ENCODE assay signal across 8 cellular contexts in the genomic region with DNA sequence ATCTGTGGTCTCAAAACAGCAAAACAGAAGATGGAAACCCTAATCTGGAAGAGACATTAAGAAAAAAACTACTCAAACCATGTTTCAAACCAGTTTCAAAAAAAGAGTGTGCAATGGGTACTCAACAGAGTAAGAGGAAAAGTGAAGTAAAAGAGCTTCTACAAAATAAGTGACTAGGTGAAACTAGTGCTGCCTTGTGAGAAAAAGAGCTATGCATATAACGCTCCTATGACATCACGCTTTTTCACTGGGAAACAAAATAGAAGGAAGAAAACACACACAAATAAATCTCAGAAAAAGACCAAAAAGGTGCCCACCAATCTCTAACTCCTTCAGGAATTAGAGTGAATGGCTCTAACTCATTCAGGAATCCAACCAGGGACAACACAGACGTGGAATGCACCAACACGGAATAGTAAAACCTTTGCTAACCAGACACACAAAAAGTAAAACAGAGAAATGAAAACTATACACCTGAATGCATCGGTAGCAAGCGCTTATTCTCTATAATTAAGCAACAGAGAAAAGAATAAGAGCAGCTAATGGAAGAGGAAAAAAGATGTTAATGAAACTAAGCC. TPM values are rescaled to one million over a fixed set of nuclear protein-coding genes. Genes with fewer than 3 reads are reported as not detected.
DNase-seq lines count a peak whose midpoint lies in the region; ATAC-seq, FAIRE-seq and TF ChIP-seq lines count a peak whose summit lies in the region.

No MANE protein-coding gene starts in this region.

- no peak for TF ChIP-seq POLR2A in HepG2 (IDR thresholded peaks at IDR 0.05; ENCODE audit: insufficient read depth in 1 of 2, low read depth in 2 of 2, low read length in 2 of 2)
- no peak for TF ChIP-seq POLR2A in upper lobe of left lung (IDR thresholded peaks at IDR 0.05)

- H3K27ac Mint-ChIP-seq in activated naive CD8-positive, alpha-beta T cell treated with anti-CD3 and anti-CD28 coated beads for 36 hours = peak overlapping the region; percentile 92

- H3K27me3 ChIP-seq in DND-41 (ENCODE audit: insufficient read depth, low read length, poor library complexity) = no peaks in the 10 kb centered on the region
- no peaks in the 10 kb centered on the region; a peak in 1 of 5 replicates for H3K27me3 ChIP-seq in HepG2 (ENCODE audit: control insufficient read depth in 1 of 2, insufficient read depth in 2 of 2, low read length in 2 of 2)
- H3K27me3 ChIP-seq in upper lobe of left lung = no peaks in the 10 kb centered on the region

- no peaks in the 10 kb centered on the region for H3K9me3 Mint-ChIP-seq in activated naive CD8-positive, alpha-beta T cell treated with anti-CD3 and anti-CD28 coated beads for 36 hours

- CTCF ChIA-PET in HepG2 (lab: Yijun Ruan, JAX; ENCODE audit: low intra/inter-chr PET ratio, low total read pairs) = no interaction called here

- H3K27ac ChIP-seq in DND-41 (ENCODE audit: low read length) (peak overlapping the region; percentile 75), HepG2 (ENCODE audit: extremely low read length, insufficient read depth, low read length) (peak overlapping the region; percentile 93), upper lobe of left lung (peak overlapping the region; percentile 39 to 98 (median 95))

- no peak for TF ChIP-seq CTCF in DND-41 (IDR thresholded peaks at IDR 0.05; ENCODE audit: borderline replicate concordance, extremely low read depth, low read length, poor library complexity, severe bottlenecking)
- TF ChIP-seq CTCF in HepG2 (CRISPR knock-in tag; IDR thresholded peaks at IDR 0.05) = no peak
- TF ChIP-seq CTCF in upper lobe of left lung (IDR thresholded peaks at IDR 0.05) = no peak

- BruUV-seq in HepG2 (replicated peaks; lab: Mats Ljungman, UMichigan) = TSS peak; percentile 49

- DNase-seq in DND-41 (no peak), HepG2 (ENCODE audit: low spot score) (no peak), upper lobe of left lung (no peak), frontal cortex (ENCODE audit: low spot score in 2 of 2) (no peak)
- no peak for DNase-seq in activated naive CD8-positive, alpha-beta T cell treated with anti-CD3 and anti-CD28 coated beads for 36 hours

- H3K9me3 ChIP-seq in DND-41 (ENCODE audit: insufficient read depth, low read length, severe bottlenecking) = no peaks in the 10 kb centered on the region
- no peaks in the 10 kb centered on the region for H3K9me3 ChIP-seq in HepG2 (ENCODE audit: low read length)
- H3K9me3 ChIP-seq in upper lobe of left lung = no peaks in the 10 kb centered on the region

- POLR2A ChIA-PET in HepG2 (lab: Yijun Ruan, JAX) = interaction anchor here (0.8 to 1.7 kb wide), 4 partner anchors 8 to 349 kb away, joined by 4 to 9 read pairs (median 5); no protein-coding TSS in a partner anchor

- peak overlapping the region; percentile 71 to 86 for H3K4me3 ChIP-seq in DND-41 (ENCODE audit: low read depth in 1 of 2, low read length in 2 of 2)
- peak overlapping the region; percentile 86 to 97 (median 95) for H3K4me3 ChIP-seq in HepG2 (replicated peaks in 1 of 3; ENCODE audit: insufficient read depth in 1 of 3, low read depth in 2 of 3, low read length in 3 of 3)
- H3K4me3 ChIP-seq in upper lobe of left lung = peak overlapping the region; percentile 81 to 97 (median 92)

- H3K4me1 ChIP-seq in DND-41 (ENCODE audit: insufficient read depth, low read length) (peaks cover 39% of the 10 kb centered on the region), HepG2 (ENCODE audit: insufficient read depth, low read length) (peaks cover 50% of the 10 kb centered on the region), upper lobe of left lung (peaks cover 19 to 38% (median 26%) of the 10 kb centered on the region in 4 donors)

- H3K79me2 ChIP-seq in DND-41 (ENCODE audit: insufficient read depth, low read length) (peaks cover 73% of the 10 kb centered on the region), HepG2 (ENCODE audit: insufficient read depth, low read length) (peaks cover 60% of the 10 kb centered on the region)

- H3K36me3 ChIP-seq in DND-41 (ENCODE audit: insufficient read depth, low read length) (no peaks in the 10 kb centered on the region; the same call in 1 of the 2 replicates), HepG2 (replicated peaks in 1 of 2; ENCODE audit: control insufficient read depth in 1 of 2, insufficient read depth in 2 of 2, low read length in 2 of 2) (no peaks in the 10 kb centered on the region), upper lobe of left lung (no peaks in the 10 kb centered on the region)

- peak overlapping the region; percentile 72 for H3K4me2 ChIP-seq in DND-41 (ENCODE audit: insufficient read depth, low read length)
- H3K4me2 ChIP-seq in HepG2 (ENCODE audit: low read depth, low read length) = peak overlapping the region; percentile 75

- H3K4me1 Mint-ChIP-seq in activated naive CD8-positive, alpha-beta T cell treated with anti-CD3 and anti-CD28 coated beads for 36 hours = peaks cover 50% of the 10 kb centered on the region

- H2AFZ ChIP-seq in DND-41 (ENCODE audit: low read depth, low read length) (peak overlapping the region; percentile 78; the same call in 1 of the 2 replicates), HepG2 (ENCODE audit: low read length) (no peak overlapping the region)

- TF ChIP-seq EP300 in HepG2 (IDR thresholded peaks at IDR 0.05; ENCODE audit: low read depth in 2 of 2, low read length in 2 of 2) (no peak), HepG2 (CRISPR knock-in tag; IDR thresholded peaks at IDR 0.05; ENCODE audit: borderline replicate concordance) (no peak), upper lobe of left lung (IDR thresholded peaks at IDR 0.05) (no peak)

- no peak for TF ChIP-seq RAD21 in HepG2 (CRISPR knock-in tag; IDR thresholded peaks at IDR 0.05)

- ATAC-seq in DND-41 (ENCODE audit: insufficient read depth, low read depth) (no peak), HG02852 (IDR thresholded peaks at IDR 0.05; ENCODE audit: unreplicated experiment) (peak; percentile 18), HepG2 (no peak), upper lobe of left lung (ENCODE audit: low FRiP score in 2 of 2) (no peak), GM18861 (IDR thresholded peaks at IDR 0.05; ENCODE audit: unreplicated experiment) (no peak), HG02763 (IDR thresholded peaks at IDR 0.05; ENCODE audit: unreplicated experiment) (no peak)

- H3K9ac ChIP-seq in DND-41 (ENCODE audit: low read depth, low read length) (peak overlapping the region; percentile 77), HepG2 (ENCODE audit: insufficient read depth, low read depth, low read length) (peak overlapping the region; percentile 92)

- H3K4me3 Mint-ChIP-seq in activated naive CD8-positive, alpha-beta T cell treated with anti-CD3 and anti-CD28 coated beads for 36 hours = peak overlapping the region; percentile 89

- H3K36me3 Mint-ChIP-seq in activated naive CD8-positive, alpha-beta T cell treated with anti-CD3 and anti-CD28 coated beads for 36 hours = peaks cover 16% of the 10 kb centered on the region

- in situ Hi-C loops in HepG2 (cut with HindIII; ENCODE audit: extremely low pct_ligation_motif_present, low pct_unique_long_range_greater_than_20kb) = loop anchor here (25.0 kb wide), 1 partner anchor 404 kb away; a partner anchor contains a TSS

- FAIRE-seq in HepG2 (lab: Jason Lieb, UNC) (no peak), frontal cortex (lab: Jason Lieb, UNC) (no peak)

- H4K20me1 ChIP-seq in DND-41 (ENCODE audit: insufficient read depth, low read length) (peaks cover 53% of the 10 kb centered on the region), HepG2 (ENCODE audit: insufficient read depth, low read length) (peaks cover 42% of the 10 kb centered on the region)

- WGBS in HepG2 (ENCODE audit: low lambda C conversion rate) = 2% methylated on average over 6 of the region's 6 CpGs
- WGBS in upper lobe of left lung, 2 donors = 4 to 6% methylated on average over 6 of the region's 6 CpGs

- H3K27me3 Mint-ChIP-seq in activated naive CD8-positive, alpha-beta T cell treated with anti-CD3 and anti-CD28 coated beads for 36 hours = no peaks in the 10 kb centered on the region

- intact Hi-C loops in HepG2 (cut with micrococcal nuclease; ENCODE audit: unreplicated experiment) = loop anchor here (10.0 kb wide), 1 partner anchor 411 kb away; a partner anchor contains a TSS

RNA-seq across cellular contexts. Expression of a gene that starts 1.3 kb away (rescaled TPM):
- total RNA-seq in activated naive CD8-positive, alpha-beta T cell treated with anti-CD3 and anti-CD28 coated beads for 36 hours = 10 to 100 TPM; 43.7 to 47.2 TPM
- total RNA-seq in HepG2 (2016; rRNA removed; fragmentation: Illumina TruSeq; extraction: Trizol) (15.4 and 16.6 TPM in 2 replicates), upper lobe of left lung (10 to 100 TPM; 21.6 to 81.4 (median 39.3) TPM), frontal cortex (90.5 TPM)
- total RNA-seq in HepG2 (2016; cell fraction: cytosol; rRNA removed; fragmentation: Illumina TruSeq; extraction: Trizol; ENCODE audit: low read depth) = 55.7 and 60.3 TPM in 2 replicates
- 15.5 and 17.0 TPM in 2 replicates for total RNA-seq in HepG2 (2016; cell fraction: insoluble cytoplasmic fraction; rRNA removed; fragmentation: Illumina TruSeq; extraction: Trizol)
- total RNA-seq in HepG2 (2016; cell fraction: membrane; rRNA removed; fragmentation: Illumina TruSeq; extraction: Trizol) = 13.6 and 15.8 TPM in 2 replicates
- total RNA-seq in HepG2 (2016; cell fraction: nucleus; rRNA removed; fragmentation: Illumina TruSeq; extraction: Trizol) = 25.2 and 32.7 TPM in 2 replicates
- polyA plus RNA-seq in HepG2 (2011; rRNA removed) = 33.3 and 48.5 TPM in 2 replicates
- 15.1 and 19.3 TPM in 2 replicates for polyA plus RNA-seq in HepG2 (2011; cell fraction: cytosol; rRNA removed)
- 30.9 and 34.9 TPM in 2 replicates for polyA plus RNA-seq in HepG2 (2011; cell fraction: nucleus; rRNA removed)
- polyA plus RNA-seq in HepG2 (2012) = 13.6 and 18.4 TPM in 2 replicates
- polyA plus RNA-seq in HepG2 (2016; cell fraction: cytosol; fragmentation: Illumina TruSeq; extraction: Trizol; ENCODE audit: low read depth) = 0.29 and 0.60 TPM in 2 replicates
- polyA plus RNA-seq in HepG2 (2016; cell fraction: insoluble cytoplasmic fraction; fragmentation: Illumina TruSeq; extraction: Trizol; ENCODE audit: low read depth) = 16.6 and 18.3 TPM in 2 replicates
- polyA plus RNA-seq in HepG2 (2016; cell fraction: membrane; fragmentation: Illumina TruSeq; extraction: Trizol; ENCODE audit: low read depth) = 2.1 and 2.3 TPM in 2 replicates
- 26.8 and 30.6 TPM in 2 replicates for polyA plus RNA-seq in HepG2 (2016; cell fraction: nucleus; fragmentation: Illumina TruSeq; extraction: Trizol; ENCODE audit: insufficient read depth, low read depth)
- 39.0 and 60.9 TPM in 2 replicates for polyA minus RNA-seq in HepG2 (2011; rRNA and poly(A)+ RNA removed; ENCODE audit: low replicate concordance)
- polyA minus RNA-seq in HepG2 (2011; cell fraction: cytosol; rRNA and poly(A)+ RNA removed) = 18.7 and 23.7 TPM in 2 replicates
- 84.3 and 91.0 TPM in 2 replicates for polyA minus RNA-seq in HepG2 (2011; cell fraction: nucleus; rRNA and poly(A)+ RNA removed)

RNA-seq across cellular contexts. Expression of a gene that starts 46.8 kb away (rescaled TPM):
- total RNA-seq in activated naive CD8-positive, alpha-beta T cell treated with anti-CD3 and anti-CD28 coated beads for 36 hours = 1 to 10 TPM; 6.3 to 8.1 TPM
- total RNA-seq in HepG2 (2016; rRNA removed; fragmentation: Illumina TruSeq; extraction: Trizol) (2.5 and 4.1 TPM in 2 replicates), upper lobe of left lung (10 to 100 TPM in 3 of 6 donors, 1 to 10 TPM in 3; 5.2 to 16.6 (median 9.3) TPM), frontal cortex (31.4 TPM)
- 1.2 and 1.5 TPM in 2 replicates for total RNA-seq in HepG2 (2016; cell fraction: cytosol; rRNA removed; fragmentation: Illumina TruSeq; extraction: Trizol; ENCODE audit: low read depth)
- total RNA-seq in HepG2 (2016; cell fraction: insoluble cytoplasmic fraction; rRNA removed; fragmentation: Illumina TruSeq; extraction: Trizol) = 2.2 and 3.3 TPM in 2 replicates
- 3.9 and 4.5 TPM in 2 replicates for total RNA-seq in HepG2 (2016; cell fraction: membrane; rRNA removed; fragmentation: Illumina TruSeq; extraction: Trizol)
- 1.4 and 1.6 TPM in 2 replicates for total RNA-seq in HepG2 (2016; cell fraction: nucleus; rRNA removed; fragmentation: Illumina TruSeq; extraction: Trizol)
- 2.8 and 3.8 TPM in 2 replicates for polyA plus RNA-seq in HepG2 (2011; rRNA removed)
- polyA plus RNA-seq in HepG2 (2011; cell fraction: cytosol; rRNA removed) = 2.7 and 2.9 TPM in 2 replicates
- polyA plus RNA-seq in HepG2 (2011; cell fraction: nucleus; rRNA removed) = 0.90 and 2.2 TPM in 2 replicates
- polyA plus RNA-seq in HepG2 (2012) = 2.4 and 5.1 TPM in 2 replicates
- 3.5 and 4.4 TPM in 2 replicates for polyA plus RNA-seq in HepG2 (2016; cell fraction: cytosol; fragmentation: Illumina TruSeq; extraction: Trizol; ENCODE audit: low read depth)
- 1.6 and 2.1 TPM in 2 replicates for polyA plus RNA-seq in HepG2 (2016; cell fraction: insoluble cytoplasmic fraction; fragmentation: Illumina TruSeq; extraction: Trizol; ENCODE audit: low read depth)
- polyA plus RNA-seq in HepG2 (2016; cell fraction: membrane; fragmentation: Illumina TruSeq; extraction: Trizol; ENCODE audit: low read depth) = 5.1 and 6.0 TPM in 2 replicates
- 0.63 and 2.0 TPM in 2 replicates for polyA plus RNA-seq in HepG2 (2016; cell fraction: nucleus; fragmentation: Illumina TruSeq; extraction: Trizol; ENCODE audit: insufficient read depth, low read depth)
- polyA minus RNA-seq in HepG2 (2011; rRNA and poly(A)+ RNA removed; ENCODE audit: low replicate concordance) = 0.72 and 5.6 TPM in 2 replicates
- polyA minus RNA-seq in HepG2 (2011; cell fraction: cytosol; rRNA and poly(A)+ RNA removed) = 2.1 and 2.6 TPM in 2 replicates
- 2.5 and 3.0 TPM in 2 replicates for polyA minus RNA-seq in HepG2 (2011; cell fraction: nucleus; rRNA and poly(A)+ RNA removed)
